ENCODE assay signal across 7 cellular contexts in the genomic region with DNA sequence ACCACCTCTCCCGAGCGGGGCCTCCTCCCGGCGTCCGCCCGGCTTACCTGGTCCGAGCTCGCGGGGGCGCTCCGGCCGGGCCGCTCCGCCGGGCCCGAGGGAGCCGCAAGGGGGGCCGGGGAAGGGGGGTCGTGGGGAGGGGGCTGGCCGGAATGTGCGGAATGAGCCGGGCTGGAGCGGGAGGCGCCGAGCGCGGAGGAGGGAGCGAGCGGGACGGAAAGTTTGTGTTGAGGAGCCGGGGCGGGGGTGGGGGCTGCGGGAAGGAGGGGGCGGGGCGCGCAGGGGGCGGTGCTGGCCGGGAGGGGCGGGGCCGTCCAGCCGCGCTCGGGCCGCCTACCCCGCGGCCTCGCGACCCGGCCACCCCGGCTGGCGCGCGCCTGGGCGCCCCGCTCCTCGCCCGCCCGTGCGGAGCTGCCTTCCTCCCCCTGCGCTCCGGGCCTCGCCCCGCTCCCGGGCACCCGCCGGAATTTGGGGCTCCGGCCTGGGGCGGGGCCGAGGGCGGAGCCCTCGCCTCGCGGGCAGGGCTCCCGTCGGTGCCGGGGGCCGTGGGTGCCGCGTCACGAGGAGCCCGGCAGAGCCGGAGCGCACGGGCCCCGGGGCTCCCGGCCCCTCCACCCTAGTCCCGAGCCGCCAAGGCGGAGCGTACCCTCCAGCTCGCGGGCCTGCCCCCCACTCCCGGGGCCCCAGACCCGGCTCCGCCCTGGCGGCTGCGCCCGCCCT. TPM values are rescaled to one million over a fixed set of nuclear protein-coding genes. Genes with fewer than 3 reads are reported as not detected.
DNase-seq lines count a peak whose midpoint lies in the region; ATAC-seq and TF ChIP-seq lines count a peak whose summit lies in the region.

A gene (minus strand): TSS at position 229 of the 720 bp plus-strand sequence.

- peaks cover 16 to 17% of the 10 kb centered on the region in 2 donors for H3K4me1 Mint-ChIP-seq in effector memory CD8-positive, alpha-beta T cell (ENCODE audit: low read depth in 2 of 2)

- H3K4me1 ChIP-seq in Karpas-422 (ENCODE audit: low read length) = peaks cover 3% of the 10 kb centered on the region; the same call in 1 of the 2 replicates
- peaks cover 53% of the 10 kb centered on the region for H3K4me1 ChIP-seq in stomach smooth muscle (ENCODE audit: control insufficient read depth, insufficient read depth, low read length)

- 0 out of 2 replicates have a peak, but pooled peaks cover 4% of the 10 kb centered on the region for H4K20me1 ChIP-seq in Karpas-422 (ENCODE audit: insufficient read depth, low read depth, low read length)

- no peaks in the 10 kb centered on the region for H3K36me3 ChIP-seq in Karpas-422 (ENCODE audit: insufficient read depth, low read length)
- peaks cover 0 to 5% of the 10 kb centered on the region in 2 donors for H3K36me3 ChIP-seq in stomach smooth muscle (ENCODE audit: control insufficient read depth in 2 of 2, insufficient read depth in 2 of 2, low read length in 2 of 2)

- peak; percentile 62 for ATAC-seq in GM18498 (IDR thresholded peaks at IDR 0.05; ENCODE audit: unreplicated experiment)
- peak; percentile 68 for ATAC-seq in effector memory CD8-positive, alpha-beta T cell (replicated peaks)
- ATAC-seq in GM18505 (IDR thresholded peaks at IDR 0.05; ENCODE audit: unreplicated experiment) = no peak

- H3K9me3 ChIP-seq in Karpas-422 (ENCODE audit: low read length) (no peaks in the 10 kb centered on the region), stomach smooth muscle (ENCODE audit: control insufficient read depth in 2 of 2, low read length in 2 of 2) (no peaks in the 10 kb centered on the region)

- no peak within 1 kb of the TSS for H2AFZ ChIP-seq in Karpas-422 (ENCODE audit: low read length)

- H3K27ac ChIP-seq in Karpas-422 (ENCODE audit: low read length) (no peak within 1 kb of the TSS), stomach smooth muscle (ENCODE audit: low read length) (peak within 1 kb of the TSS; percentile 100)

- H3K27me3 ChIP-seq in Karpas-422 (ENCODE audit: low read length) (no peaks in the 10 kb centered on the region), stomach smooth muscle (ENCODE audit: control insufficient read depth in 1 of 2, insufficient read depth in 2 of 2, low read length in 2 of 2) (peaks cover 3 to 4% of the 10 kb centered on the region in 2 donors)

- H3K9ac ChIP-seq in Karpas-422 (ENCODE audit: low read length) (peak within 1 kb of the TSS; percentile 45), stomach smooth muscle (ENCODE audit: low read length in 2 of 2) (peak within 1 kb of the TSS; percentile 94 to 97)

- no peaks in the 10 kb centered on the region for H3K9me2 ChIP-seq in Karpas-422 (replicated peaks; ENCODE audit: insufficient read depth, low read length)

- H3K27ac Mint-ChIP-seq in effector memory CD8-positive, alpha-beta T cell = peak within 1 kb of the TSS in 1 of 2 donors; percentile 62

- DNase-seq in Karpas-422 = peak; percentile 64
- peak; percentile 41 to 53 for DNase-seq in activated CD4-positive, alpha-beta T cell treated with anti-CD3 and anti-CD28 coated beads, Interleukin-2, amount 50 U/mL, for 48 hours
- peak; percentile 19 to 46 (median 39) for DNase-seq in effector memory CD8-positive, alpha-beta T cell
- DNase-seq in mesenteric fat pad (ENCODE audit: low spot score) = no peak

- H3K79me2 ChIP-seq in Karpas-422 (ENCODE audit: low read length) = no peaks in the 10 kb centered on the region

- peak within 1 kb of the TSS; percentile 65 for H3K4me2 ChIP-seq in Karpas-422 (ENCODE audit: low read depth, low read length, poor library complexity, severe bottlenecking)

- no peaks in the 10 kb centered on the region for H3K36me3 Mint-ChIP-seq in effector memory CD8-positive, alpha-beta T cell (ENCODE audit: insufficient read depth)

- no peaks in the 10 kb centered on the region for H3K9me3 Mint-ChIP-seq in effector memory CD8-positive, alpha-beta T cell

- H3K4me3 Mint-ChIP-seq in effector memory CD8-positive, alpha-beta T cell = peak within 1 kb of the TSS; percentile 77 to 79

- H3K4me3 ChIP-seq in Karpas-422 (ENCODE audit: low read length) (peak within 1 kb of the TSS; percentile 61), stomach smooth muscle (ENCODE audit: low read length in 2 of 2) (peak within 1 kb of the TSS; percentile 72 to 84)

- H3K27me3 Mint-ChIP-seq in effector memory CD8-positive, alpha-beta T cell = peaks cover 29 to 39% of the 10 kb centered on the region in 2 donors

- no peak for TF ChIP-seq POLR2A in GM18505 (IDR thresholded peaks at IDR 0.05; ENCODE audit: borderline replicate concordance, extremely low read depth, insufficient read depth, insufficient read length)

RNA-seq across cellular contexts. Expression of the gene that starts here (rescaled TPM):
- not detected in 2 replicates for total RNA-seq in Karpas-422 (2014; rRNA removed; shearing (Covaris generic); ENCODE audit: low replicate concordance)
- total RNA-seq in mesenteric fat pad = 25.3 TPM

Comparison
In these comparisons a context has a peak if more than half of its experiments do, and no peak if none do; other contexts are left out.
1. RNA of the gene that starts here (total RNA-seq): 25.3 TPM in mesenteric fat pad (single experiment); not detected in Karpas-422; every median in the first group is over 10 times any median in the second.
2. Peak in DNase-seq, H3K4me3 ChIP-seq, H3K9ac ChIP-seq and H3K4me2 ChIP-seq in Karpas-422; RNA of the gene not detected or under 1 TPM.